ENCODE assay signal across 12 cellular contexts in genomic region chr2:220394433-220394832, GRCh38.
DNase-seq lines count a peak whose midpoint lies in the region; ATAC-seq, FAIRE-seq and TF ChIP-seq lines count a peak whose summit lies in the region.
"Had no signal": no experiment of that assay in that cellular context is flagged by ENCODE, and none has a peak within 500 bp of the region (broad histone marks: within the 10 kb centered on the region; RNA-seq: fewer than 3 reads in every experiment).

No MANE protein-coding gene starts in this region.

- H3K27ac ChIP-seq in keratinocyte (ENCODE audit: control insufficient read depth, insufficient read depth, low read length): no peak overlapping the region
- H3K27ac ChIP-seq: coronary artery had no signal

- no peak overlapping the region for H2AFZ ChIP-seq in keratinocyte (ENCODE audit: control insufficient read depth, low read length)

- H3K4me2 ChIP-seq in keratinocyte (ENCODE audit: control insufficient read depth, extremely low read depth, insufficient read depth, low read depth, low read length): no peak overlapping the region

- no peak for ATAC-seq in GM19463 (IDR thresholded peaks at IDR 0.05; ENCODE audit: unreplicated experiment)
- ATAC-seq in HG02938 (IDR thresholded peaks at IDR 0.05; ENCODE audit: unreplicated experiment): no peak

- no peaks in the 10 kb centered on the region for H4K20me1 ChIP-seq in keratinocyte (ENCODE audit: control insufficient read depth, extremely low read depth, insufficient read depth, low read length)

- H3K27me3 ChIP-seq in adipocyte (replicated peaks; ENCODE audit: control insufficient read depth, insufficient read depth, low read length) (no peaks in the 10 kb centered on the region), keratinocyte (ENCODE audit: control insufficient read depth, extremely low read depth, insufficient read depth, low read length) (no peaks in the 10 kb centered on the region)

- no peaks in the 10 kb centered on the region for H3K36me3 ChIP-seq in adipocyte (ENCODE audit: control insufficient read depth, insufficient read depth, low read length, severe bottlenecking)
- H3K36me3 ChIP-seq in keratinocyte (ENCODE audit: control insufficient read depth in 2 of 2, extremely low read depth in 1 of 2, insufficient read depth in 2 of 2, low read length in 2 of 2): no peaks in the 10 kb centered on the region

- H3K4me3 ChIP-seq in adipocyte (ENCODE audit: low read length) (no peak overlapping the region), keratinocyte (ENCODE audit: control insufficient read depth in 2 of 3, extremely low read depth in 1 of 3, insufficient read depth in 2 of 3, low read depth in 1 of 3, low read length in 3 of 3) (no peak overlapping the region)
- H3K4me3 ChIP-seq: coronary artery had no signal

- dilution Hi-C loops in keratinocyte (cut with MboI; ENCODE audit: extremely low pct_ligation_motif_present, low sequenced_read_pairs): no loop called here

- peak; percentile 77 for DNase-seq in EL
- peak in 2 of 3 experiments; percentile 19 to 59 for DNase-seq in NCI-H1417 (lab: John Stamatoyannopoulos, UW)
- DNase-seq in adipocyte (ENCODE audit: low read depth): peak; percentile 28
- peak; percentile 4 for DNase-seq in keratinocyte (ENCODE audit: low read depth, low spot score)
- DNase-seq in NCI-H128 (lab: John Stamatoyannopoulos, UW; ENCODE audit: unreplicated experiment): no peak
- no peak for DNase-seq in hepatic stellate cell (ENCODE audit: low spot score)
- DNase-seq: activated T-cell treated with anti-CD3 and anti-CD28 coated beads for 4 hours, MM.1S, T-helper 1 cell had no signal

- H3K4me1 ChIP-seq in adipocyte (ENCODE audit: control insufficient read depth, insufficient read depth, low read length) (no peaks in the 10 kb centered on the region), keratinocyte (ENCODE audit: control insufficient read depth, extremely low read depth, insufficient read depth, low read length) (no peaks in the 10 kb centered on the region)

- H3K9ac ChIP-seq in adipocyte (ENCODE audit: low read length) (no peak overlapping the region), keratinocyte (ENCODE audit: control insufficient read depth, extremely low read depth, insufficient read depth, low read length) (no peak overlapping the region)

- H3K9me3 ChIP-seq in adipocyte (ENCODE audit: control insufficient read depth, low read length): no peaks in the 10 kb centered on the region
- no peaks in the 10 kb centered on the region for H3K9me3 ChIP-seq in keratinocyte (ENCODE audit: control insufficient read depth, low read depth, low read length)

- no peak for TF ChIP-seq CTCF in keratinocyte (optimal IDR thresholded peaks at IDR 0.05 in 1 of 3, IDR thresholded peaks at IDR 0.05 in 1 of 3, conservative IDR thresholded peaks at IDR 0.05 in 1 of 3; ENCODE audit: extremely low read depth in 1 of 3, insufficient read depth in 2 of 3, low read length in 3 of 3)

- no peaks in the 10 kb centered on the region for H3K9me1 ChIP-seq in keratinocyte (ENCODE audit: control insufficient read depth, extremely low read depth, insufficient read depth, low read length)

- peak; percentile 44 for FAIRE-seq in keratinocyte (lab: Jason Lieb, UNC)

- H3K79me2 ChIP-seq in keratinocyte (ENCODE audit: control insufficient read depth, insufficient read depth, low read length): no peaks in the 10 kb centered on the region

Comparison
In these comparisons a context has a peak if more than half of its experiments do, and no peak if none do; other contexts are left out.
1. DNase-seq: peak in EL (single experiment), NCI-H1417 (2 of 3), adipocyte (single experiment) and keratinocyte (single experiment); none in NCI-H128 (single experiment) and hepatic stellate cell (single experiment).